Comparison of ENCODE assay signal across 8 cellular contexts in genomic region chr2:190648289-190649034, GRCh38. TPM values are rescaled to one million over a fixed set of nuclear protein-coding genes. Genes with fewer than 3 reads are reported as not detected.
DNase-seq lines count a peak whose midpoint lies in the region; ATAC-seq and TF ChIP-seq lines count a peak whose summit lies in the region.

No MANE protein-coding gene starts in this region.

- H3K36me3 Mint-ChIP-seq in chondrocyte (ENCODE audit: low read depth), result no peaks in the 10 kb centered on the region

- no peaks in the 10 kb centered on the region for H3K9me3 Mint-ChIP-seq in chondrocyte (ENCODE audit: low read depth)

- no peak for TF ChIP-seq CTCF in chondrocyte (IDR thresholded peaks at IDR 0.05)

- peak overlapping the region; percentile 85 for H3K27ac ChIP-seq in layer of hippocampus (ENCODE audit: low read depth, low read length)

- no peaks in the 10 kb centered on the region for H3K27me3 ChIP-seq in layer of hippocampus (ENCODE audit: control insufficient read depth, insufficient read depth, low read length)

- ATAC-seq in GM18873 (IDR thresholded peaks at IDR 0.05; ENCODE audit: low FRiP score, unreplicated experiment) (peak; percentile 53), HG03135 (IDR thresholded peaks at IDR 0.05; ENCODE audit: unreplicated experiment) (peak; percentile 61)

- peak overlapping the region; percentile 75 for H3K4me3 Mint-ChIP-seq in chondrocyte (ENCODE audit: unreplicated experiment)

- H3K27ac Mint-ChIP-seq in chondrocyte (ENCODE audit: unreplicated experiment), result peak overlapping the region; percentile 84

- H3K27me3 Mint-ChIP-seq in chondrocyte (ENCODE audit: low read depth), result no peaks in the 10 kb centered on the region

- peaks cover 56% of the 10 kb centered on the region for H3K4me1 Mint-ChIP-seq in chondrocyte (ENCODE audit: low read depth)

- peak; percentile 87 for DNase-seq in AG08395 (ENCODE audit: low spot score)
- peak; percentile 74 for DNase-seq in NCI-H2196 treated with DMSO at 0.1 percent for 48 hours (lab: John Stamatoyannopoulos, UW; ENCODE audit: unreplicated experiment)
- DNase-seq in activated CD4-positive, alpha-beta T cell treated with anti-CD3 and anti-CD28 coated beads for 1 hour, result peak; percentile 89
- DNase-seq in chondrocyte (ENCODE audit: low spot score), result peak; percentile 95
- peak; percentile 76 to 85 for DNase-seq in stimulated activated CD4-positive, alpha-beta T cell treated with anti-CD3 and anti-CD28 coated beads, Interleukin-1b, Interleukin-23, amount 100 ng/mL, for 1 hour (ENCODE audit: low read depth in 2 of 2)

RNA-seq across cellular contexts. Expression of gene NAB1, which starts 0.4 kb away (rescaled TPM):
- 44.2 to 69.3 TPM (median 49.8 TPM) in 3 replicates for total RNA-seq in chondrocyte

Comparison
In these comparisons a context has a peak if more than half of its experiments do, and no peak if none do; other contexts are left out.
1. Peak in every context shown above with its lines: DNase-seq, ATAC-seq and H3K27ac ChIP-seq.